In the genomic region with DNA sequence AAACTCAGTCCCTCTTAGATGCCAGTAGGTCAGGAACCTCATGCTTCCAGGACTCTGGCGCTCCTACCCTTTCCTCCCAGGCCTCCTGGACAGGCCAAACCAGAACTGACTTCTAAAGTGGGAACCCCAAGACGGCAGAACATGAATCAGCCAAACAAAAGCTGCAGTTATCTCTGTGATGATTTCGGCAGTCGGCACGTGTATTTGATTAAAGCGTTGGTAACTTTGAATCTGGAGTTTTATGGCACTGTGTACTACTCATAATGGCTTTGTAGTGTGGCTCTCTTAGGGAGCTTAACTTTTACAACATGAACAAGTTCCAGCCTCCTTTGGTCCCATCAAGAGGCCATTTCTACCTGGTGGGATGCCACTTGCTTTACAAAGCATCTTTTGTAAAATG, we compare ENCODE assay signal across 12 cellular contexts. TPM values are rescaled to one million over a fixed set of nuclear protein-coding genes. Genes with fewer than 3 reads are reported as not detected.
DNase-seq lines count a peak whose midpoint lies in the region; ATAC-seq, FAIRE-seq and TF ChIP-seq lines count a peak whose summit lies in the region.
"Had no signal": no experiment of that assay in that cellular context is flagged by ENCODE, and none has a peak within 500 bp of the region (broad histone marks: within the 10 kb centered on the region; RNA-seq: fewer than 3 reads in every experiment).

No MANE protein-coding gene starts in this region.

- TF ChIP-seq CTCF in Caco-2 (IDR thresholded peaks at IDR 0.05; ENCODE audit: insufficient read depth in 1 of 2, low read depth in 1 of 2, low read length in 1 of 2, severe bottlenecking in 1 of 2, unreplicated experiment in 1 of 2) (no peak), adrenal gland (IDR thresholded peaks at IDR 0.05) (no peak), hepatocyte (IDR thresholded peaks at IDR 0.05; ENCODE audit: poor library complexity) (no peak), gastrocnemius medialis (IDR thresholded peaks at IDR 0.05 in 4 of 5, conservative IDR thresholded peaks at IDR 0.05 in 1 of 5) (no peak)

- no peaks in the 10 kb centered on the region for H3K9me2 ChIP-seq in hepatocyte (replicated peaks; ENCODE audit: insufficient read depth)

- H3K9me3 ChIP-seq in Caco-2 (no peaks in the 10 kb centered on the region), adrenal gland (replicated peaks in 1 of 3) (no peaks in the 10 kb centered on the region), hepatocyte (ENCODE audit: low read depth) (no peaks in the 10 kb centered on the region), gastrocnemius medialis (no peaks in the 10 kb centered on the region)

- no peaks in the 10 kb centered on the region for H3K27me3 Mint-ChIP-seq in Caco-2 (ENCODE audit: insufficient read depth, unreplicated experiment)

- BruUV-seq in Caco-2 (replicated peaks; lab: Mats Ljungman, UMichigan): no TSS peak

- peaks cover 92% of the 10 kb centered on the region for H3K79me2 ChIP-seq in hepatocyte

- 52 to 85% (median 54%) methylated on average over 5 to 6 of the region's 6 CpGs for WGBS in adrenal gland, 4 donors
- 22% methylated on average over 6 of the region's 6 CpGs for WGBS in hepatocyte (ENCODE audit: low lambda C conversion rate, missing lambda C conversion rate)

- H3K27me3 ChIP-seq in Caco-2 (replicated peaks; ENCODE audit: control insufficient read depth, insufficient read depth, low read length) (no peaks in the 10 kb centered on the region), adrenal gland (no peaks in the 10 kb centered on the region), hepatocyte (no peaks in the 10 kb centered on the region), gastrocnemius medialis (no peaks in the 10 kb centered on the region)

- peaks cover 100% of the 10 kb centered on the region for H3K4me1 ChIP-seq in Caco-2
- peaks cover 91 to 100% of the 10 kb centered on the region in 2 donors for H3K4me1 ChIP-seq in adrenal gland (replicated peaks in 1 of 2)
- H3K4me1 ChIP-seq in hepatocyte (ENCODE audit: insufficient read depth): peaks cover 82% of the 10 kb centered on the region
- H3K4me1 ChIP-seq in gastrocnemius medialis: peaks cover 98 to 99% of the 10 kb centered on the region in 2 donors

- POLR2A ChIA-PET in Caco-2 (lab: Charles Lee): interaction anchor here (1.3 to 2.8 kb wide), 2 partner anchors 10 to 22 kb away, joined by 8 to 16 read pairs; no protein-coding TSS in a partner anchor

- H4K20me1 ChIP-seq in hepatocyte (ENCODE audit: insufficient read depth, poor library complexity, severe bottlenecking): peaks cover 30% of the 10 kb centered on the region

- peaks cover 94% of the 10 kb centered on the region for H3K36me3 Mint-ChIP-seq in Caco-2 (ENCODE audit: insufficient read depth, unreplicated experiment)

- no peak for ATAC-seq in gastrocnemius medialis
- ATAC-seq: activated T-cell treated with anti-CD3 and anti-CD28 coated beads, Interleukin-2, amount 50 U/mL, for 4 hours had no signal

- intact Hi-C loops in Caco-2 (cut with micrococcal nuclease; ENCODE audit: unreplicated experiment): no loop called here
- intact Hi-C loops in adrenal gland (cut with DNase I): no loop called here
- intact Hi-C loops in gastrocnemius medialis (cut with DNase I; ENCODE audit: low total_unique reads): loop anchor here (10.0 kb wide), 1 partner anchor 1604 kb away; no protein-coding TSS in a partner anchor

- TF ChIP-seq POLR2A in adrenal gland (IDR thresholded peaks at IDR 0.05) (no peak), gastrocnemius medialis (IDR thresholded peaks at IDR 0.05) (no peak)

- peak overlapping the region; percentile 7 for H3K4me3 Mint-ChIP-seq in Caco-2 (ENCODE audit: unreplicated experiment)
- H3K4me3 Mint-ChIP-seq: activated T-cell treated with anti-CD3 and anti-CD28 coated beads, Interleukin-2, amount 50 U/mL, for 4 hours; CD4-positive, alpha-beta T cell had no signal

- H3K27ac ChIP-seq in adrenal gland (peak overlapping the region in 4 of 5 donors; percentile 95 to 99 (median 96)), hepatocyte (peak overlapping the region; percentile 85), gastrocnemius medialis (peak overlapping the region; percentile 98 to 100 (median 99))

- no peaks in the 10 kb centered on the region for H3K9me3 Mint-ChIP-seq in Caco-2 (ENCODE audit: unreplicated experiment)
- H3K9me3 Mint-ChIP-seq: activated T-cell treated with anti-CD3 and anti-CD28 coated beads, Interleukin-2, amount 50 U/mL, for 4 hours; CD4-positive, alpha-beta T cell had no signal

- H3K4me3 ChIP-seq in Caco-2 (ENCODE audit: low read depth, low read length) (no peak overlapping the region), adrenal gland (no peak overlapping the region), hepatocyte (no peak overlapping the region), gastrocnemius medialis (no peak overlapping the region)

- H2AFZ ChIP-seq in hepatocyte: no peak overlapping the region

- no peak for FAIRE-seq in urothelium cell line (lab: Jason Lieb, UNC)
- FAIRE-seq: colon had no signal

- CTCF ChIA-PET in Caco-2 (lab: Charles Lee): no interaction called here

- peaks cover 76% of the 10 kb centered on the region for H3K4me1 Mint-ChIP-seq in Caco-2 (ENCODE audit: low read depth, unreplicated experiment)

- peak overlapping the region; percentile 25 for H3K4me2 ChIP-seq in hepatocyte

- DNase-seq in Caco-2: no peak
- no peak for DNase-seq in adrenal gland
- no peak for DNase-seq in hepatocyte (ENCODE audit: low spot score)
- no peak for DNase-seq in gastrocnemius medialis
- no peak for DNase-seq in urothelium cell line (ENCODE audit: low spot score)
- no peak for DNase-seq in occipital lobe (lab: John Stamatoyannopoulos, UW)
- DNase-seq in globus pallidus (ENCODE audit: low spot score): no peak
- DNase-seq in NCI-H1105 treated with DMSO at 0.1 percent for 48 hours (lab: John Stamatoyannopoulos, UW): no peak
- DNase-seq: activated T-cell treated with anti-CD3 and anti-CD28 coated beads, Interleukin-2, amount 50 U/mL, for 4 hours; CD4-positive, alpha-beta T cell; NCI-H1417 treated with DMSO at 0.1 percent for 48 hours had no signal

- H3K36me3 ChIP-seq in Caco-2 (ENCODE audit: control insufficient read depth, insufficient read depth, low read length) (peaks cover 5% of the 10 kb centered on the region), adrenal gland (replicated peaks in 1 of 2) (no peaks in the 10 kb centered on the region), hepatocyte (replicated peaks; ENCODE audit: insufficient read depth, low read depth) (no peaks in the 10 kb centered on the region), gastrocnemius medialis (no peaks in the 10 kb centered on the region)

- in situ Hi-C loops in gastrocnemius medialis (cut with MboI; ENCODE audit: low sequenced_read_pairs in 4 of 4): loop anchor here in 1 of 4 donors (25.0 kb wide), 1 partner anchor 1151 kb away; no protein-coding TSS in a partner anchor

- H3K27ac Mint-ChIP-seq in Caco-2 (ENCODE audit: unreplicated experiment): peak overlapping the region; percentile 98
- H3K27ac Mint-ChIP-seq: CD4-positive, alpha-beta T cell had no signal

RNA-seq across cellular contexts. Expression of a gene that starts 13.7 kb away (rescaled TPM):
- 605 and 658 TPM in 2 replicates for total RNA-seq in Caco-2 (2022)
- 100 to 1,000 TPM; 430 to 773 (median 575) TPM for total RNA-seq in adrenal gland
- polyA plus RNA-seq in adrenal gland: 100 to 1,000 TPM; 148 to 586 (median 554) TPM
- 278 and 321 TPM in 2 replicates for total RNA-seq in hepatocyte
- 54.4 and 59.3 TPM in 2 replicates for polyA plus RNA-seq in hepatocyte
- 10 to 100 TPM; 32.0 to 85.3 (median 63.9) TPM for total RNA-seq in gastrocnemius medialis
- total RNA-seq in occipital lobe: 53.2 TPM

RNA-seq across cellular contexts. Expression of a gene that starts 42.2 kb away (rescaled TPM):
- total RNA-seq in Caco-2 (2022) (354 and 380 TPM in 2 replicates), adrenal gland (100 to 1,000 TPM; 196 to 537 (median 316) TPM), hepatocyte (309 and 354 TPM in 2 replicates), gastrocnemius medialis (100 to 1,000 TPM; 619 to 975 (median 681) TPM), occipital lobe (149 TPM)
- polyA plus RNA-seq in adrenal gland (100 to 1,000 TPM; 177 to 292 (median 216) TPM), hepatocyte (170 and 171 TPM in 2 replicates)

RNA-seq across cellular contexts. Expression of a gene that starts 43.4 kb away (rescaled TPM):
- total RNA-seq in Caco-2 (2022) (1.7 and 2.4 TPM in 2 replicates), adrenal gland (1 to 10 TPM; 1.4 to 7.9 (median 4.1) TPM), hepatocyte (0.57 and 0.96 TPM in 2 replicates), gastrocnemius medialis (under 1 TPM in 3 of 4 donors, not detected in 1; 0.31 to 0.97 (median 0.78) TPM), occipital lobe (0.16 TPM)
- polyA plus RNA-seq in adrenal gland (10 to 100 TPM in 1 of 3 donors, 1 to 10 TPM in 2; 1.2 to 12.5 (median 6.8) TPM), hepatocyte (2.6 and 4.5 TPM in 2 replicates)
